1 cellular context compared by ENCODE assay signal in the genomic region with DNA sequence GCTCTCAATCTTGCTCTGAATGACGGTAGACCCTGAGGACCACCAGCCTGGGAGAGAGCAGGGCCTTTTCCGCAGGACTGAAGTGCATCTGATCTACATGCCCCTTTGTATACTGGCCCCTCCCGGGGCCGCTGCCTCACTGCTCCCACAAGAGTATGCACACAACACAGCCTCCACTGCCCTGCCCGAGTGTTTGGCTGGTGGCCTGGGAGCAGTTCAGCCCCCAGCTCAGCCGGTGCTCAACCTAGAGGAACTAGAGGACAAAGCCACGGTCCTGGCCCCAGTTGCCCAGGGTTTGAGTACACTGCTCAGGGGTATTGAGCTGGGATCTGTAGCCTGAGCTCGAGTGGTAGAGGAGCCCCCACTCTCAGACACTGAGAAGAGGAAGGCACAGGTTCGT.
TF ChIP-seq lines count a peak whose summit lies in the region.

No MANE protein-coding gene starts in this region.

TF ChIP-seq in H1, 55 proteins besides CTCF, POLR2A, EP300 and RAD21:
- TF ChIP-seq NRF1 (IDR thresholded peaks at IDR 0.05; ENCODE audit: low read depth, low read length), result no peak
- no peak for TF ChIP-seq BCL11A (IDR thresholded peaks at IDR 0.05; ENCODE audit: low read depth in 2 of 2, low read length in 2 of 2)
- TF ChIP-seq BRCA1 (IDR thresholded peaks at IDR 0.05; ENCODE audit: low read depth, low read length), result no peak
- TF ChIP-seq JUND (IDR thresholded peaks at IDR 0.05; ENCODE audit: low read length), result no peak
- TF ChIP-seq RXRA (IDR thresholded peaks at IDR 0.05; ENCODE audit: insufficient read depth, low read depth, low read length), result no peak
- TF ChIP-seq, protein P1, sequence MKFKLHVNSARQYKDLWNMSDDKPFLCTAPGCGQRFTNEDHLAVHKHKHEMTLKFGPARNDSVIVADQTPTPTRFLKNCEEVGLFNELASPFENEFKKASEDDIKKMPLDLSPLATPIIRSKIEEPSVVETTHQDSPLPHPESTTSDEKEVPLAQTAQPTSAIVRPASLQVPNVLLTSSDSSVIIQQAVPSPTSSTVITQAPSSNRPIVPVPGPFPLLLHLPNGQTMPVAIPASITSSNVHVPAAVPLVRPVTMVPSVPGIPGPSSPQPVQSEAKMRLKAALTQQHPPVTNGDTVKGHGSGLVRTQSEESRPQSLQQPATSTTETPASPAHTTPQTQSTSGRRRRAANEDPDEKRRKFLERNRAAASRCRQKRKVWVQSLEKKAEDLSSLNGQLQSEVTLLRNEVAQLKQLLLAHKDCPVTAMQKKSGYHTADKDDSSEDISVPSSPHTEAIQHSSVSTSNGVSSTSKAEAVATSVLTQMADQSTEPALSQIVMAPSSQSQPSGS (IDR thresholded peaks at IDR 0.05; ENCODE audit: low read length), result no peak
- TF ChIP-seq RBBP5 (IDR thresholded peaks at IDR 0.05; ENCODE audit: borderline replicate concordance, low read depth, low read length), result no peak
- TF ChIP-seq SIRT6 (IDR thresholded peaks at IDR 0.05; ENCODE audit: low read length), result no peak
- TF ChIP-seq ASH2L (IDR thresholded peaks at IDR 0.05; ENCODE audit: low read length), result no peak
- TF ChIP-seq USF2 (IDR thresholded peaks at IDR 0.05; ENCODE audit: low read length), result no peak
